ENCODE assay signal across 8 cellular contexts in the genomic region with DNA sequence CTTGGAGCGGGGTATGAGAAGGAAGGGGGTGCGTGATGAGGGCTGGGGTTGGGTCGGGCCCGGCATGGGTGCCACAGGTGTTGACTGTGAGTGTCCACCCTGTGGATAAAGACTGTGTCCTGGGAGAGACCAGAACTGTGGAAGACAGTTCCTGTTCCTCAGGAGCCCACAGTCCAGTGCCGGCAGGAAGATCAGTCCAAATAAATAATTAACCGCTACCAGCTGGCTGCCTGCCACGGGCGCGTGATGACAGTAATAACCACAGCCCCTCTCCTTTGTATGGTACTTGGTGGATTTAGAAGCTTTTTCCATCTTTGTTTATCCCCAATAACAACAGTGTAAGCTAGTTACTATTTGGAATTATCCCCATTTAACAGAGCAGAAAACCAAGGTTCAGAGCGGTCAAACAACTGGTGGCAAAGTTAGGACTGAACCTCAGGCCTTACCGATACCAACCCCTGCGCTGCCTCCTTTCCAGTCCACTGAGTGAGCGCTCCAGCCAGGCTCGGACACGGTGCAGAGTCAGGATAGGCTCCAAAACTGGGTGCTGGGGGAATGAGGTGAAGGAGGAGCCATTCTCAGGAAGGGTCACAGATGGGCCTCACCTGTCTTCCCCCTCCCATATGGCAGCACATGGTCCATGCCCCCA. TPM values are rescaled to one million over a fixed set of nuclear protein-coding genes. Genes with fewer than 3 reads are reported as not detected.
A peak's percentile ranks its signal among the peaks of the same experiment; 100 is the strongest.
DNase-seq lines count a peak whose midpoint lies in the region; ATAC-seq, FAIRE-seq and TF ChIP-seq lines count a peak whose summit lies in the region.

No MANE protein-coding gene starts in this region.

- H4K91ac ChIP-seq in H1 (replicated peaks; ENCODE audit: insufficient read length, low read length): no peak overlapping the region

- no peak overlapping the region for H2BK5ac ChIP-seq in H1 (ENCODE audit: low read depth, low read length)

- peaks cover 27 to 95% of the 10 kb centered on the region in 2 experiments for H3K79me2 ChIP-seq in H1 (ENCODE audit: control insufficient read depth in 1 of 2, insufficient read depth in 2 of 2, low read length in 2 of 2)

- H3K9ac ChIP-seq in H1 (replicated peaks in 1 of 4; ENCODE audit: extremely low read depth in 1 of 4, low read depth in 3 of 4, low read length in 3 of 4) (no peak overlapping the region), mucosa of stomach (ENCODE audit: low read length) (peak overlapping the region; percentile 87)

- H2AK5ac ChIP-seq in H1 (ENCODE audit: low read depth, low read length): peak overlapping the region; percentile 56; the same call in 1 of the 2 replicates

- TF ChIP-seq POLR2A in H1 (IDR thresholded peaks at IDR 0.05; ENCODE audit: control extremely low read depth in 1 of 2, low read depth in 2 of 2, low read length in 2 of 2): no peak

- H3K4me1 ChIP-seq in H1 (replicated peaks in 1 of 4; ENCODE audit: control insufficient read depth in 3 of 4, insufficient read depth in 4 of 4, low read length in 3 of 4) (peaks cover 10 to 40% (median 25%) of the 10 kb centered on the region in 4 experiments), mucosa of stomach (ENCODE audit: control insufficient read depth, insufficient read depth, low read length) (peaks cover 76% of the 10 kb centered on the region)

- H3K27ac ChIP-seq in H1 (ENCODE audit: low read depth, low read length): no peak overlapping the region

- no peak overlapping the region for H3K27ac Mint-ChIP-seq in activated T-cell treated with anti-CD3 and anti-CD28 coated beads, Interleukin-2, amount 50 U/mL, for 24 hours
- H3K27ac Mint-ChIP-seq in activated naive CD8-positive, alpha-beta T cell treated with anti-CD3 and anti-CD28 coated beads, Interleukin-2, amount 50 U/mL, for 24 hours: no peak overlapping the region

- H2BK12ac ChIP-seq in H1 (ENCODE audit: low read depth, low read length): 0 out of 2 replicates have a peak overlapping the region, but pooled peaks have one; percentile 19

- no peak for TF ChIP-seq CTCF in H1 (IDR thresholded peaks at IDR 0.05; ENCODE audit: control extremely low read depth in 1 of 3, insufficient read depth in 1 of 3, low read depth in 1 of 3, low read length in 3 of 3)

- no peak for TF ChIP-seq RAD21 in H1 (IDR thresholded peaks at IDR 0.05 in 1 of 2, conservative IDR thresholded peaks at IDR 0.05 in 1 of 2; ENCODE audit: low read depth in 2 of 2, low read length in 2 of 2)

- no peak overlapping the region for H3K23ac ChIP-seq in H1 (ENCODE audit: insufficient read length)

- no peak overlapping the region for H2BK20ac ChIP-seq in H1 (ENCODE audit: low read length)

- no peaks in the 10 kb centered on the region for H3K9me3 Mint-ChIP-seq in activated T-cell treated with anti-CD3 and anti-CD28 coated beads, Interleukin-2, amount 50 U/mL, for 24 hours
- no peaks in the 10 kb centered on the region for H3K9me3 Mint-ChIP-seq in activated naive CD8-positive, alpha-beta T cell treated with anti-CD3 and anti-CD28 coated beads, Interleukin-2, amount 50 U/mL, for 24 hours

- no peaks in the 10 kb centered on the region for H3K36me3 Mint-ChIP-seq in activated T-cell treated with anti-CD3 and anti-CD28 coated beads, Interleukin-2, amount 50 U/mL, for 24 hours (ENCODE audit: low read depth)
- H3K36me3 Mint-ChIP-seq in activated naive CD8-positive, alpha-beta T cell treated with anti-CD3 and anti-CD28 coated beads, Interleukin-2, amount 50 U/mL, for 24 hours (ENCODE audit: low read depth): no peaks in the 10 kb centered on the region

- DNase-seq in A172 (ENCODE audit: low spot score) (peak; percentile 59), HCEC 1CT (peak; percentile 41), H1 (ENCODE audit: low read depth in 1 of 2, low spot score in 2 of 2) (no peak), T-helper 9 cell (no peak)
- no peak for DNase-seq in activated T-cell treated with anti-CD3 and anti-CD28 coated beads, Interleukin-2, amount 50 U/mL, for 24 hours
- DNase-seq in activated CD8-positive, alpha-beta memory T cell treated with anti-CD3 and anti-CD28 coated beads for 24 hours: no peak
- no peak for DNase-seq in activated naive CD8-positive, alpha-beta T cell treated with anti-CD3 and anti-CD28 coated beads, Interleukin-2, amount 50 U/mL, for 24 hours

- H3K27me3 ChIP-seq in H1 (replicated peaks in 1 of 4; ENCODE audit: control insufficient read depth in 3 of 4, extremely low read depth in 1 of 4, insufficient read depth in 3 of 4, low read length in 3 of 4): no peaks in the 10 kb centered on the region; a peak in 1 of 7 replicates
- H3K27me3 ChIP-seq in mucosa of stomach (ENCODE audit: control insufficient read depth, insufficient read depth, low read length): no peaks in the 10 kb centered on the region

- H2BK15ac ChIP-seq in H1 (ENCODE audit: low read length): no peak overlapping the region

- peaks cover 8% of the 10 kb centered on the region for H3K27me3 Mint-ChIP-seq in activated T-cell treated with anti-CD3 and anti-CD28 coated beads, Interleukin-2, amount 50 U/mL, for 24 hours
- H3K27me3 Mint-ChIP-seq in activated naive CD8-positive, alpha-beta T cell treated with anti-CD3 and anti-CD28 coated beads, Interleukin-2, amount 50 U/mL, for 24 hours: peaks cover 4% of the 10 kb centered on the region

- H3K23me2 ChIP-seq in H1 (ENCODE audit: low read depth, low read length): peaks cover 19% of the 10 kb centered on the region; the same call in 1 of the 2 replicates

- H2AFZ ChIP-seq in H1 (ENCODE audit: low read length): no peak overlapping the region

- no peak overlapping the region for H4K8ac ChIP-seq in H1 (ENCODE audit: extremely low read depth, insufficient read depth, low read length)

- no peak overlapping the region for H3K4me3 Mint-ChIP-seq in activated T-cell treated with anti-CD3 and anti-CD28 coated beads, Interleukin-2, amount 50 U/mL, for 24 hours
- H3K4me3 Mint-ChIP-seq in activated naive CD8-positive, alpha-beta T cell treated with anti-CD3 and anti-CD28 coated beads, Interleukin-2, amount 50 U/mL, for 24 hours: no peak overlapping the region

- 78% methylated on average over 14 of the region's 15 CpGs; no CpG with 5 or more reads in 1 of the 2 experiments for WGBS in H1 (ENCODE audit: extremely low coverage in 1 of 2, insufficient coverage in 1 of 2, insufficient read length in 1 of 2, insufficient replicate concordance in 2 of 2, low coverage in 1 of 2, low lambda C conversion rate in 2 of 2, missing lambda C conversion rate in 1 of 2), 2 experiments

- H3K4me3 ChIP-seq in H1 (ENCODE audit: extremely low read depth in 1 of 4, insufficient read depth in 2 of 4, low read depth in 3 of 4, low read length in 4 of 4): no peak overlapping the region
- no peak overlapping the region for H3K4me3 ChIP-seq in mucosa of stomach (ENCODE audit: low read length)

- H3K56ac ChIP-seq in H1 (replicated peaks; ENCODE audit: insufficient read length, low read depth, low read length): no peak overlapping the region

- no peak overlapping the region; the same call in none of the 2 replicates for H3K18ac ChIP-seq in H1 (ENCODE audit: extremely low read depth, low read length)

- no peak overlapping the region for H3K14ac ChIP-seq in H1 (ENCODE audit: insufficient read length)

- POLR2A ChIA-PET in H1 (lab: Charles Lee; ENCODE audit: partially characterized antibody): no interaction called here

- no peak overlapping the region for H4K5ac ChIP-seq in H1 (ENCODE audit: insufficient read length, low read depth, low read length)

- H3K4ac ChIP-seq in H1 (replicated peaks; ENCODE audit: insufficient read length, low read depth, low read length): no peak overlapping the region

- no peak for ATAC-seq in activated naive CD8-positive, alpha-beta T cell treated with anti-CD3 and anti-CD28 coated beads, Interleukin-2, amount 50 U/mL, for 24 hours

- no peak overlapping the region for H2BK120ac ChIP-seq in H1 (replicated peaks; ENCODE audit: low read depth, low read length)

- H3K79me1 ChIP-seq in H1 (ENCODE audit: low read depth, low read length): peaks cover 38% of the 10 kb centered on the region

- peaks cover 29 to 46% of the 10 kb centered on the region in 2 experiments for H4K20me1 ChIP-seq in H1 (replicated peaks in 1 of 2; ENCODE audit: control insufficient read depth in 1 of 2, insufficient read depth in 2 of 2, low read length in 2 of 2)

- TF ChIP-seq EP300 in H1 (IDR thresholded peaks at IDR 0.05; ENCODE audit: borderline replicate concordance in 1 of 2, low read depth in 2 of 2, low read length in 2 of 2): no peak

- H3K4me2 ChIP-seq in H1 (ENCODE audit: insufficient read depth in 1 of 2, low read depth in 2 of 2, low read length in 2 of 2): no peak overlapping the region; a peak in 1 of 4 replicates

- H3K36me3 ChIP-seq in H1 (ENCODE audit: control insufficient read depth in 2 of 4, insufficient read depth in 4 of 4, low read length in 3 of 4): no peaks in the 10 kb centered on the region
- H3K36me3 ChIP-seq in mucosa of stomach (ENCODE audit: control insufficient read depth, insufficient read depth, low read length): no peaks in the 10 kb centered on the region

- no peak for FAIRE-seq in H1 (lab: Jason Lieb, UNC)

- peaks cover 23% of the 10 kb centered on the region for H3K4me1 Mint-ChIP-seq in activated T-cell treated with anti-CD3 and anti-CD28 coated beads, Interleukin-2, amount 50 U/mL, for 24 hours (ENCODE audit: low read depth)
- H3K4me1 Mint-ChIP-seq in activated naive CD8-positive, alpha-beta T cell treated with anti-CD3 and anti-CD28 coated beads, Interleukin-2, amount 50 U/mL, for 24 hours: peaks cover 35% of the 10 kb centered on the region

- H3K9me3 ChIP-seq in H1 (ENCODE audit: insufficient read depth in 2 of 2, low read depth in 1 of 2, low read length in 1 of 2): no peaks in the 10 kb centered on the region
- no peaks in the 10 kb centered on the region for H3K9me3 ChIP-seq in mucosa of stomach (ENCODE audit: control insufficient read depth, low read length)

- CTCF ChIA-PET in H1 (lab: Charles Lee; ENCODE audit: partially characterized antibody): interaction anchor here (0.5 to 3.7 kb wide), 9 partner anchors 14 to 120 kb away, joined by 3 to 34 read pairs (median 6); no protein-coding TSS in a partner anchor

TF ChIP-seq in H1, 55 proteins besides CTCF, POLR2A, EP300 and RAD21:
- TF ChIP-seq PHF8 (conservative IDR thresholded peaks at IDR 0.05; ENCODE audit: low read depth, low read length): no peak
- no peak for TF ChIP-seq RFX5 (IDR thresholded peaks at IDR 0.05; ENCODE audit: borderline replicate concordance, low read depth, low read length)

RNA-seq across cellular contexts. Expression of a gene that starts 5.1 kb away (rescaled TPM):
- total RNA-seq in A172 (2014; rRNA removed; shearing (Covaris generic)): 15.4 and 16.6 TPM in 2 replicates
- 28.0 and 29.7 TPM in 2 replicates for total RNA-seq in H1 (2021; fragmentation: NEBNext Ultra II Directional; extraction: Animal tissue kit (Norgen Biotek cat#: 25700))
- polyA plus RNA-seq in H1 (2011; rRNA removed): 8.1 and 17.1 TPM in 2 replicates
- polyA plus RNA-seq in H1 (2011; cell fraction: cytosol; rRNA removed): 7.4 TPM
- polyA plus RNA-seq in H1 (2011; cell fraction: nucleus; rRNA removed): 33.0 TPM
- polyA plus RNA-seq in H1 (2012, experiment 1 of 2): 17.4 to 25.1 TPM (median 23.6 TPM) in 4 replicates
- 13.4 TPM for polyA plus RNA-seq in H1 (2012, experiment 2 of 2)
- 11.4 TPM for polyA plus RNA-seq in H1 (2013, experiment 1 of 2)
- 10.1 TPM for polyA plus RNA-seq in H1 (2013, experiment 2 of 2)
- 9.1 and 16.3 TPM in 2 replicates for polyA minus RNA-seq in H1 (2011; rRNA and poly(A)+ RNA removed)
- polyA minus RNA-seq in H1 (2011; cell fraction: cytosol; rRNA and poly(A)+ RNA removed): 19.2 TPM
- polyA minus RNA-seq in H1 (2011; cell fraction: nucleus; rRNA and poly(A)+ RNA removed): 24.4 TPM

Comparison
In these comparisons a context has a peak if more than half of its experiments do, and no peak if none do; other contexts are left out.
1. DNase-seq: peak in A172 (single experiment) and HCEC 1CT (single experiment); none in H1 (0 of 2), activated T-cell treated with anti-CD3 and anti-CD28 coated beads, Interleukin-2, amount 50 U/mL, for 24 hours (single experiment), activated CD8-positive, alpha-beta memory T cell treated with anti-CD3 and anti-CD28 coated beads for 24 hours (single experiment), T-helper 9 cell (single experiment) and activated naive CD8-positive, alpha-beta T cell treated with anti-CD3 and anti-CD28 coated beads, Interleukin-2, amount 50 U/mL, for 24 hours (single experiment).